Comparison of ENCODE assay signal across 17 cellular contexts in the genomic region with DNA sequence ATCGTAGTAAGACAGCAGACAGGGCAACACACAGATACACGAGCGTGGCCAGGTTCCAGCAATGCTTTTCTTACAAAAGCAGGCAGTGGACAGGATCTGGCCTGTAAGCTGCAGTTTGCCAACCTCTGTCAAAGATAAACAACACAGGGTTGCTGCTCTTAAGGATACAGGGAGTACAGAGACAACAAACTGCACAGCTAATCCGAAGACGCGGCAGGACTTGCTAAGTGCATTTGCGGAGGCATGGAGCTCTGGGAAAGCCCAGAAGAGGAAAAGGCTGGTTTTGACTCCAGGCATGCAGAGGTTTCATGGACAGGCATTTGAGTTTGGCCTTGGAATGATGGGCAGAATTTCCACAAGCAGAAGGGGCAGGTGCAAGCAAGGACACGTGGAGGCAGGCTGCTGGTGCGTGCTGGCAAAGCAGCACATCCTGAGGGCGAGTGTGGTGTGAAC. TPM values are rescaled to one million over a fixed set of nuclear protein-coding genes. Genes with fewer than 3 reads are reported as not detected.
DNase-seq lines count a peak whose midpoint lies in the region; ATAC-seq and TF ChIP-seq lines count a peak whose summit lies in the region.
"Had no signal": no experiment of that assay in that cellular context is flagged by ENCODE, and none has a peak within 500 bp of the region (broad histone marks: within the 10 kb centered on the region; RNA-seq: fewer than 3 reads in every experiment).

No MANE protein-coding gene starts in this region.

- no peak overlapping the region for H3K27ac ChIP-seq in Peyer's patch
- H3K27ac ChIP-seq in right atrium auricular region, result no peak overlapping the region
- peak overlapping the region in 1 of 2 donors; percentile 41 for H3K27ac ChIP-seq in prostate gland
- H3K27ac ChIP-seq: heart right ventricle, tibial artery had no signal

- TF ChIP-seq CTCF in Peyer's patch (IDR thresholded peaks at IDR 0.05) (no peak), activated B cell treated with CpG ODN at 0.5 μM for 24 hours (IDR thresholded peaks at IDR 0.05) (no peak), right atrium auricular region (IDR thresholded peaks at IDR 0.05) (no peak), prostate gland (IDR thresholded peaks at IDR 0.05) (no peak)

- ATAC-seq in activated B cell treated with CpG ODN at 0.5 μM for 24 hours (ENCODE audit: low read depth) (no peak), HG03565 (IDR thresholded peaks at IDR 0.05; ENCODE audit: unreplicated experiment) (no peak)

- H3K36me3 Mint-ChIP-seq in activated B cell treated with CpG ODN at 0.5 μM for 24 hours (ENCODE audit: low read depth), result peaks cover 39% of the 10 kb centered on the region

- H3K9me3 ChIP-seq in Peyer's patch (no peaks in the 10 kb centered on the region), right atrium auricular region (no peaks in the 10 kb centered on the region), prostate gland (no peaks in the 10 kb centered on the region)
- H3K9me3 ChIP-seq: heart right ventricle, tibial artery had no signal

- H3K4me1 ChIP-seq in Peyer's patch (no peaks in the 10 kb centered on the region), right atrium auricular region (no peaks in the 10 kb centered on the region), prostate gland (replicated peaks) (no peaks in the 10 kb centered on the region)

- H3K4me3 ChIP-seq in Peyer's patch, result no peak overlapping the region
- no peak overlapping the region for H3K4me3 ChIP-seq in right atrium auricular region
- H3K4me3 ChIP-seq in prostate gland, result no peak overlapping the region
- H3K4me3 ChIP-seq: heart right ventricle, tibial artery had no signal

- H3K27ac Mint-ChIP-seq in activated B cell treated with CpG ODN at 0.5 μM for 24 hours, result peak overlapping the region; percentile 22
- H3K27ac Mint-ChIP-seq: dendritic cell treated with granulocyte-macrophage colony-stimulating factor and Interleukin-4, amounts not matched to agents 40 ng/mL and 50 ng/mL, for 4 days had no signal

- peaks cover 20% of the 10 kb centered on the region for H3K4me1 Mint-ChIP-seq in activated B cell treated with CpG ODN at 0.5 μM for 24 hours

- H3K36me3 ChIP-seq in Peyer's patch (peaks cover 0 to 19% (median 0%) of the 10 kb centered on the region in 3 donors), right atrium auricular region (peaks cover 11% of the 10 kb centered on the region), prostate gland (no peaks in the 10 kb centered on the region)

- WGBS in prostate gland, result 44% methylated on average over 10 of the region's 10 CpGs

- TF ChIP-seq POLR2A in Peyer's patch (IDR thresholded peaks at IDR 0.05) (no peak), prostate gland (IDR thresholded peaks at IDR 0.05) (no peak)

- H3K4me3 Mint-ChIP-seq in activated B cell treated with CpG ODN at 0.5 μM for 24 hours, result no peak overlapping the region
- H3K4me3 Mint-ChIP-seq: dendritic cell treated with granulocyte-macrophage colony-stimulating factor and Interleukin-4, amounts not matched to agents 40 ng/mL and 50 ng/mL, for 4 days had no signal

- H3K27me3 Mint-ChIP-seq in activated B cell treated with CpG ODN at 0.5 μM for 24 hours, result no peaks in the 10 kb centered on the region

- intact Hi-C loops in activated B cell treated with CpG ODN at 0.5 μM for 24 hours (cut with micrococcal nuclease) (no loop called here), prostate gland (cut with DNase I) (no loop called here)

- CTCF ChIA-PET in activated B cell treated with CpG ODN at 0.5 μM for 24 hours (lab: Charles Lee), result interaction anchor here (1.4 to 1.6 kb wide), 2 partner anchors 8 to 107 kb away, joined by 4 read pairs; no protein-coding TSS in a partner anchor

- H3K27me3 ChIP-seq in Peyer's patch (no peaks in the 10 kb centered on the region), right atrium auricular region (no peaks in the 10 kb centered on the region), prostate gland (replicated peaks; ENCODE audit: insufficient read depth) (no peaks in the 10 kb centered on the region)
- H3K27me3 ChIP-seq: heart right ventricle, tibial artery had no signal

- POLR2A ChIA-PET in activated B cell treated with CpG ODN at 0.5 μM for 24 hours (lab: Charles Lee), result interaction anchor here (1.1 kb wide), 1 partner anchor 13 kb away, joined by 3 read pairs; no protein-coding TSS in a partner anchor

- H3K9me3 Mint-ChIP-seq in activated B cell treated with CpG ODN at 0.5 μM for 24 hours, result no peaks in the 10 kb centered on the region
- H3K9me3 Mint-ChIP-seq: dendritic cell treated with granulocyte-macrophage colony-stimulating factor and Interleukin-4, amounts not matched to agents 40 ng/mL and 50 ng/mL, for 4 days had no signal

- DNase-seq in Peyer's patch (peak in 2 of 3 donors; percentile 6 to 25), activated B cell treated with CpG ODN at 0.5 μM for 24 hours (no peak), right atrium auricular region (ENCODE audit: low spot score) (peak; percentile 50), prostate gland (ENCODE audit: low spot score) (peak; percentile 83), HuH-7.5 (ENCODE audit: low spot score) (no peak), cortex of kidney (lab: John Stamatoyannopoulos, UW) (no peak)
- no peak for DNase-seq in stimulated activated CD4-positive, alpha-beta T cell treated with anti-CD3 and anti-CD28 coated beads, Interleukin-1b, Interleukin-23, amount 100 ng/mL, for 48 hours
- DNase-seq: activated CD4-positive, CD25-positive, alpha-beta regulatory T cell; activated gamma-delta T cell; heart right ventricle; kidney; NCI-H2227 treated with DMSO at 0.1 percent for 48 hours; stimulated activated CD4-positive, alpha-beta T cell treated with anti-CD3 and anti-CD28 coated beads, Interleukin-2, amount 100 ng/mL, for 48 hours; T-helper 2 cell; tibial artery had no signal

RNA-seq across cellular contexts. Expression of gene SERTAD2, which starts 24.4 kb away (rescaled TPM):
- 10 to 100 TPM in 1 of 4 donors, 1 to 10 TPM in 3; 8.7 to 10.3 (median 9.8) TPM for total RNA-seq in Peyer's patch
- 45.6 and 47.3 TPM in 2 replicates for total RNA-seq in activated B cell treated with CpG ODN at 0.5 μM for 24 hours
- total RNA-seq in right atrium auricular region, result 10 to 100 TPM; 15.8 to 22.2 TPM
- total RNA-seq in prostate gland, result 10 to 100 TPM; 15.3 to 26.0 TPM

Comparison
In these comparisons a context has a peak if more than half of its experiments do, and no peak if none do; other contexts are left out.
1. DNase-seq: peak in Peyer's patch (2 of 3), right atrium auricular region (single experiment) and prostate gland (single experiment); none in activated B cell treated with CpG ODN at 0.5 μM for 24 hours (single experiment), HuH-7.5 (single experiment), cortex of kidney (single experiment) and stimulated activated CD4-positive, alpha-beta T cell treated with anti-CD3 and anti-CD28 coated beads, Interleukin-1b, Interleukin-23, amount 100 ng/mL, for 48 hours (single experiment).